In genomic region chr7:84159435-84159834, GRCh38 we compare ENCODE assay signal across 16 cellular contexts. TPM values are rescaled to one million over a fixed set of nuclear protein-coding genes. Genes with fewer than 3 reads are reported as not detected.
DNase-seq lines count a peak whose midpoint lies in the region; ATAC-seq and TF ChIP-seq lines count a peak whose summit lies in the region.
"Had no signal": no experiment of that assay in that cellular context is flagged by ENCODE, and none has a peak within 500 bp of the region (broad histone marks: within the 10 kb centered on the region; RNA-seq: fewer than 3 reads in every experiment).

No MANE protein-coding gene starts in this region.

- DNase-seq in Ammon's horn (ENCODE audit: low spot score) (peak; percentile 17), DMS79 treated with DMSO at 0.1 percent for 48 hours (lab: John Stamatoyannopoulos, UW) (peak; percentile 73), SK-N-MC (ENCODE audit: low read depth, low spot score) (no peak), NCI-H510A treated with DMSO at 0.1 percent for 48 hours (lab: John Stamatoyannopoulos, UW) (no peak)
- no peak for DNase-seq in CD8-positive, alpha-beta memory T cell
- DNase-seq: Calu3; CD4-positive, CD25-positive, alpha-beta regulatory T cell; DMS 273 treated with DMSO at 0.1 percent for 48 hours; GDM1; GOT3; H9 had no signal

- TF ChIP-seq CTCF in nephron (IDR thresholded peaks at IDR 0.05; ENCODE audit: unreplicated experiment in 3 of 3): no peak

- H3K4me3 Mint-ChIP-seq in nephron: no peak overlapping the region
- H3K4me3 Mint-ChIP-seq in CD8-positive, alpha-beta memory T cell: no peak overlapping the region
- H3K4me3 Mint-ChIP-seq: CD4-positive, CD25-positive, alpha-beta regulatory T cell; H9 had no signal

- H3K27ac ChIP-seq in SK-N-MC: peak overlapping the region; percentile 53; the same call in 1 of the 2 replicates
- H3K27ac ChIP-seq in CD8-positive, alpha-beta memory T cell (ENCODE audit: low read depth, low read length): no peak overlapping the region
- H3K27ac ChIP-seq: A549; BLaER1 treated with 17β-estradiol and CSF1 and Interleukin-3, amounts not matched to agents 10 nM and 100 nM had no signal

- H3K9me3 ChIP-seq in SK-N-MC (ENCODE audit: low read depth, low read length): no peaks in the 10 kb centered on the region
- H3K9me3 ChIP-seq in CD8-positive, alpha-beta memory T cell (ENCODE audit: low read length): no peaks in the 10 kb centered on the region
- H3K9me3 ChIP-seq: A549; BLaER1 treated with 17β-estradiol and CSF1 and Interleukin-3, amounts not matched to agents 10 nM and 100 nM had no signal

- H3K36me3 Mint-ChIP-seq in nephron (ENCODE audit: low read depth): no peaks in the 10 kb centered on the region
- H3K36me3 Mint-ChIP-seq in CD8-positive, alpha-beta memory T cell: no peaks in the 10 kb centered on the region
- H3K36me3 Mint-ChIP-seq: CD4-positive, CD25-positive, alpha-beta regulatory T cell had no signal

- H3K4me1 Mint-ChIP-seq in nephron: peaks cover 44% of the 10 kb centered on the region
- no peaks in the 10 kb centered on the region for H3K4me1 Mint-ChIP-seq in CD8-positive, alpha-beta memory T cell

- POLR2A ChIA-PET in CD8-positive, alpha-beta memory T cell (lab: Charles Lee): no interaction called here

- H3K27me3 Mint-ChIP-seq in nephron (ENCODE audit: low read depth): no peaks in the 10 kb centered on the region
- no peaks in the 10 kb centered on the region for H3K27me3 Mint-ChIP-seq in CD8-positive, alpha-beta memory T cell
- H3K27me3 Mint-ChIP-seq: CD4-positive, CD25-positive, alpha-beta regulatory T cell had no signal

- no peak for ATAC-seq in HG02588 (IDR thresholded peaks at IDR 0.05; ENCODE audit: unreplicated experiment)
- ATAC-seq: A549, HepG2 had no signal

- H3K4me1 ChIP-seq in CD8-positive, alpha-beta memory T cell (ENCODE audit: insufficient read depth, low read length): no peaks in the 10 kb centered on the region
- H3K4me1 ChIP-seq: BLaER1 treated with 17β-estradiol and CSF1 and Interleukin-3, amounts not matched to agents 10 nM and 100 nM had no signal

- H3K9ac ChIP-seq in SK-N-MC (ENCODE audit: insufficient read length): no peak overlapping the region
- H3K9ac ChIP-seq: BLaER1 treated with 17β-estradiol and CSF1 and Interleukin-3, amounts not matched to agents 10 nM and 100 nM had no signal

- H3K9me3 Mint-ChIP-seq in nephron: no peaks in the 10 kb centered on the region
- H3K9me3 Mint-ChIP-seq in CD8-positive, alpha-beta memory T cell: peaks cover 0 to 12% (median 2%) of the 10 kb centered on the region in 5 donors
- H3K9me3 Mint-ChIP-seq: H9 had no signal

- no peaks in the 10 kb centered on the region for H3K27me3 ChIP-seq in CD8-positive, alpha-beta memory T cell (ENCODE audit: insufficient read depth, low read length, poor library complexity, severe bottlenecking)
- H3K27me3 ChIP-seq: BLaER1 treated with 17β-estradiol and CSF1 and Interleukin-3, amounts not matched to agents 10 nM and 100 nM had no signal

- CTCF ChIA-PET in CD8-positive, alpha-beta memory T cell (lab: Charles Lee): no interaction called here

- H3K36me3 ChIP-seq in SK-N-MC (ENCODE audit: insufficient read depth, low read length): no peaks in the 10 kb centered on the region
- H3K36me3 ChIP-seq in CD8-positive, alpha-beta memory T cell (ENCODE audit: insufficient read depth, low read length): no peaks in the 10 kb centered on the region
- H3K36me3 ChIP-seq: BLaER1 treated with 17β-estradiol and CSF1 and Interleukin-3, amounts not matched to agents 10 nM and 100 nM had no signal

- H3K4me3 ChIP-seq in SK-N-MC: peak overlapping the region; percentile 28
- H3K4me3 ChIP-seq in CD8-positive, alpha-beta memory T cell (ENCODE audit: low read length): no peak overlapping the region
- H3K4me3 ChIP-seq: A549; BLaER1 treated with 17β-estradiol and CSF1 and Interleukin-3, amounts not matched to agents 10 nM and 100 nM had no signal

- peak overlapping the region; percentile 34 to 79 (median 35) for H3K27ac Mint-ChIP-seq in nephron
- H3K27ac Mint-ChIP-seq in CD8-positive, alpha-beta memory T cell: no peak overlapping the region
- H3K27ac Mint-ChIP-seq: CD4-positive, CD25-positive, alpha-beta regulatory T cell had no signal

RNA-seq across cellular contexts. Expression of gene SEMA3A, which starts 35.2 kb away (rescaled TPM):
- not detected for total RNA-seq in CD8-positive, alpha-beta memory T cell
- polyA plus RNA-seq in CD8-positive, alpha-beta memory T cell: not detected
- total RNA-seq: CD4-positive, CD25-positive, alpha-beta regulatory T cell had no signal
- polyA plus RNA-seq: CD4-positive, CD25-positive, alpha-beta regulatory T cell had no signal

Comparison
In these comparisons a context has a peak if more than half of its experiments do, and no peak if none do; other contexts are left out.
1. DNase-seq: peak in Ammon's horn (single experiment) and DMS79 treated with DMSO at 0.1 percent for 48 hours (single experiment); none in SK-N-MC (single experiment), NCI-H510A treated with DMSO at 0.1 percent for 48 hours (single experiment) and CD8-positive, alpha-beta memory T cell (0 of 5).
2. H3K27ac Mint-ChIP-seq: peak in nephron (3 of 3); none in CD8-positive, alpha-beta memory T cell (0 of 8).